In genomic region chr2:232013701-232014353, GRCh38 we compare ENCODE assay signal across 9 cellular contexts. TPM values are rescaled to one million over a fixed set of nuclear protein-coding genes. Genes with fewer than 3 reads are reported as not detected.
DNase-seq lines count a peak whose midpoint lies in the region; ATAC-seq and TF ChIP-seq lines count a peak whose summit lies in the region.
"Had no signal": no experiment of that assay in that cellular context is flagged by ENCODE, and none has a peak within 500 bp of the region (broad histone marks: within the 10 kb centered on the region; RNA-seq: fewer than 3 reads in every experiment).

No MANE protein-coding gene starts in this region.

- H3K9me2 ChIP-seq in PC-3 (replicated peaks; ENCODE audit: low read length): no peaks in the 10 kb centered on the region

- H3K27me3 ChIP-seq in PC-3 (ENCODE audit: low read length): no peaks in the 10 kb centered on the region
- H3K27me3 ChIP-seq in right cardiac atrium (ENCODE audit: control insufficient read depth, insufficient read depth): no peaks in the 10 kb centered on the region
- H3K27me3 ChIP-seq: heart left ventricle had no signal

- WGBS in right cardiac atrium: 60% methylated on average over 3 of the region's 3 CpGs

- H3K4me3 ChIP-seq in AG10803 (ENCODE audit: low read length): no peak overlapping the region
- H3K4me3 ChIP-seq in HEK293 (ENCODE audit: low read depth, low read length): no peak overlapping the region
- H3K4me3 ChIP-seq in PC-3 (ENCODE audit: low read length): no peak overlapping the region
- H3K4me3 ChIP-seq in right cardiac atrium (ENCODE audit: low read length): no peak overlapping the region
- H3K4me3 ChIP-seq: heart left ventricle had no signal

- CTCF ChIA-PET in HEK293 (lab: Yijun Ruan, JAX) (no interaction called here), PC-3 (lab: Charles Lee) (no interaction called here)

- no peak overlapping the region for H3K9ac ChIP-seq in PC-3 (ENCODE audit: low read length)

- H3K27ac ChIP-seq in HEK293 (ENCODE audit: extremely low read depth, low read depth, low read length): peak overlapping the region; percentile 34; the same call in 1 of the 2 replicates
- no peak overlapping the region for H3K27ac ChIP-seq in PC-3 (ENCODE audit: low read length)
- H3K27ac ChIP-seq in right cardiac atrium (ENCODE audit: low read length): no peak overlapping the region
- H3K27ac ChIP-seq: heart left ventricle had no signal

- no peak overlapping the region for H3K4me2 ChIP-seq in PC-3 (ENCODE audit: low read length)

- POLR2A ChIA-PET in HEK293 (lab: Yijun Ruan, JAX) (interaction anchor here (0.9 kb wide), 1 partner anchor 38 kb away, joined by 4 read pairs; no protein-coding TSS in a partner anchor), PC-3 (lab: Charles Lee; ENCODE audit: unreplicated experiment) (no interaction called here)

- no peaks in the 10 kb centered on the region for H4K20me1 ChIP-seq in PC-3 (ENCODE audit: low read length)

- no TSS peak for BruUV-seq in PC-3 (replicated peaks; lab: Mats Ljungman, UMichigan)

- TF ChIP-seq CTCF in AG10803 (conservative IDR thresholded peaks at IDR 0.05; ENCODE audit: low read length) (no peak), HEK293 (tag by site-specific recombination; IDR thresholded peaks at IDR 0.05) (no peak), PC-3 (conservative IDR thresholded peaks at IDR 0.05; ENCODE audit: low read depth, low read length) (no peak)

- intact Hi-C loops in PC-3 (cut with micrococcal nuclease) (no loop called here), right cardiac atrium (cut with DNase I) (no loop called here)

- peaks cover 28% of the 10 kb centered on the region for H3K4me1 ChIP-seq in HEK293 (ENCODE audit: control insufficient read depth, insufficient read depth, low read length)
- H3K4me1 ChIP-seq in PC-3 (ENCODE audit: insufficient read depth, low read length): peaks cover 10% of the 10 kb centered on the region; the same call in 1 of the 2 replicates
- H3K4me1 ChIP-seq in right cardiac atrium (ENCODE audit: control insufficient read depth, insufficient read depth, low read length): peaks cover 2% of the 10 kb centered on the region

- ATAC-seq in PC-3 (peak; percentile 27), GM21528 (IDR thresholded peaks at IDR 0.05; ENCODE audit: low FRiP score, unreplicated experiment) (no peak), right cardiac atrium (no peak)
- ATAC-seq: heart left ventricle had no signal

- peaks cover 0 to 7% of the 10 kb centered on the region in 2 experiments; a peak in 2 of 3 replicates for H3K36me3 ChIP-seq in HEK293 (ENCODE audit: control insufficient read depth in 2 of 2, insufficient read depth in 1 of 2, low read length in 2 of 2)
- no peaks in the 10 kb centered on the region; the same call in 1 of the 2 replicates for H3K36me3 ChIP-seq in PC-3 (ENCODE audit: low read depth, low read length)

- H3K9me3 ChIP-seq in HEK293 (ENCODE audit: control insufficient read depth, insufficient read depth, low read depth, low read length) (no peaks in the 10 kb centered on the region), PC-3 (ENCODE audit: low read length) (no peaks in the 10 kb centered on the region), right cardiac atrium (ENCODE audit: control insufficient read depth, low read length) (no peaks in the 10 kb centered on the region)
- H3K9me3 ChIP-seq: heart left ventricle had no signal

- H3K79me2 ChIP-seq in PC-3 (ENCODE audit: low read length): no peaks in the 10 kb centered on the region

- H2AFZ ChIP-seq in PC-3 (ENCODE audit: low read length): no peak overlapping the region

- no peaks in the 10 kb centered on the region for H3F3A ChIP-seq in PC-3 (ENCODE audit: low read length, unreplicated experiment)

- DNase-seq in AG10803 (ENCODE audit: low read depth) (peak; percentile 97), PC-3 (peak; percentile 56), fibroblast of peridontal ligament (ENCODE audit: extremely low read depth) (peak; percentile 95), NCI-H1417 treated with DMSO at 0.1 percent for 48 hours (lab: John Stamatoyannopoulos, UW) (no peak), right cardiac atrium (no peak)
- DNase-seq in effector CD4-positive, alpha-beta T cell: no peak

TF ChIP-seq in HEK293, 187 proteins besides CTCF, POLR2A, EP300 and RAD21:
- TF ChIP-seq ZNF146 (tag by site-specific recombination; IDR thresholded peaks at IDR 0.05): no peak
- no peak for TF ChIP-seq ZNF202 (tag by site-specific recombination; IDR thresholded peaks at IDR 0.05; ENCODE audit: borderline replicate concordance)
- TF ChIP-seq ZNF335 (tag by site-specific recombination; conservative IDR thresholded peaks at IDR 0.05): peak; percentile 58
- TF ChIP-seq ZNF639 (tag by site-specific recombination; IDR thresholded peaks at IDR 0.05): no peak
- TF ChIP-seq SP2 (tag by site-specific recombination; IDR thresholded peaks at IDR 0.05): no peak
- no peak for TF ChIP-seq ZNF174 (tag by site-specific recombination; IDR thresholded peaks at IDR 0.05)
- TF ChIP-seq OVOL3 (tag by site-specific recombination; IDR thresholded peaks at IDR 0.05): 0 out of 2 replicates have a peak, but pooled peaks have one; percentile 58
- TF ChIP-seq PRDM6 (tag by site-specific recombination; IDR thresholded peaks at IDR 0.05): peak; percentile 64
- 0 out of 2 replicates have a peak, but pooled peaks have one; percentile 48 for TF ChIP-seq KLF16 (tag by site-specific recombination; IDR thresholded peaks at IDR 0.05)
- TF ChIP-seq ZNF133 (tag by site-specific recombination; IDR thresholded peaks at IDR 0.05): no peak
- no peak for TF ChIP-seq MYNN (tag by site-specific recombination; IDR thresholded peaks at IDR 0.05; ENCODE audit: borderline replicate concordance)
- TF ChIP-seq OSR2 (tag by site-specific recombination; IDR thresholded peaks at IDR 0.05): peak; percentile 57
- TF ChIP-seq SP7 (tag by site-specific recombination; IDR thresholded peaks at IDR 0.05): peak; percentile 55; the same call in 1 of the 2 replicates
- TF ChIP-seq ZNF610 (tag by site-specific recombination; IDR thresholded peaks at IDR 0.05; ENCODE audit: borderline replicate concordance): no peak
- TF ChIP-seq YY2 (tag by site-specific recombination; IDR thresholded peaks at IDR 0.05): no peak
- 0 out of 2 replicates have a peak, but pooled peaks have one; percentile 41 for TF ChIP-seq ZXDB (tag by site-specific recombination; IDR thresholded peaks at IDR 0.05)
- TF ChIP-seq ZNF148 (tag by site-specific recombination; IDR thresholded peaks at IDR 0.05; ENCODE audit: borderline replicate concordance): no peak
- 0 out of 2 replicates have a peak, but pooled peaks have one; percentile 15 for TF ChIP-seq ZNF10 (tag by site-specific recombination; IDR thresholded peaks at IDR 0.05)
- TF ChIP-seq ZEB2 (tag by site-specific recombination; IDR thresholded peaks at IDR 0.05): 0 out of 2 replicates have a peak, but pooled peaks have one; percentile 16
- TF ChIP-seq KLF8 (tag by site-specific recombination; IDR thresholded peaks at IDR 0.05): no peak
- TF ChIP-seq ZNF76 (tag by site-specific recombination; IDR thresholded peaks at IDR 0.05; ENCODE audit: borderline replicate concordance, low read depth): no peak

RNA-seq across cellular contexts. Expression of gene DIS3L2, which starts 52.3 kb away (rescaled TPM):
- total RNA-seq in PC-3 (2014; rRNA removed): 22.8 and 24.5 TPM in 2 replicates
- total RNA-seq in right cardiac atrium: 10 to 100 TPM; 19.2 to 25.4 (median 22.4) TPM
- polyA plus RNA-seq in right cardiac atrium: 11.0 TPM

Comparison
In these comparisons a context has a peak if more than half of its experiments do, and no peak if none do; other contexts are left out.
1. DNase-seq: peak in AG10803 (single experiment), PC-3 (single experiment) and fibroblast of peridontal ligament (single experiment); none in effector CD4-positive, alpha-beta T cell (single experiment), NCI-H1417 treated with DMSO at 0.1 percent for 48 hours (single experiment) and right cardiac atrium (0 of 3).